ENCODE assay signal across 9 cellular contexts in genomic region chr6:2970753-2971419, GRCh38. TPM values are rescaled to one million over a fixed set of nuclear protein-coding genes. Genes with fewer than 3 reads are reported as not detected.
DNase-seq lines count a peak whose midpoint lies in the region; TF ChIP-seq lines count a peak whose summit lies in the region.
"Had no signal": no experiment of that assay in that cellular context is flagged by ENCODE, and none has a peak within 500 bp of the region (broad histone marks: within the 10 kb centered on the region; RNA-seq: fewer than 3 reads in every experiment).

No MANE protein-coding gene starts in this region.

- intact Hi-C loops in activated CD4-positive, alpha-beta memory T cell treated with anti-CD3 and anti-CD28 coated beads for 36 hours (cut with micrococcal nuclease) = loop anchor here (2.0 kb wide), 1 partner anchor 18 kb away; no protein-coding TSS in a partner anchor
- intact Hi-C loops in lower leg skin (cut with DNase I; ENCODE audit: low total_unique reads) = no loop called here

- peaks cover 5% of the 10 kb centered on the region for H3K27me3 Mint-ChIP-seq in activated CD4-positive, alpha-beta memory T cell treated with anti-CD3 and anti-CD28 coated beads for 36 hours

- CTCF ChIA-PET in activated CD4-positive, alpha-beta memory T cell treated with anti-CD3 and anti-CD28 coated beads for 36 hours (lab: Charles Lee) = interaction anchor here (1.0 to 1.3 kb wide), 4 partner anchors 19 to 124 kb away, joined by 3 to 9 read pairs (median 4); no protein-coding TSS in a partner anchor

- H3K9me2 ChIP-seq in Loucy (replicated peaks; ENCODE audit: low read depth, low read length) (no peaks in the 10 kb centered on the region), Karpas-422 (replicated peaks; ENCODE audit: insufficient read depth, low read length) (no peaks in the 10 kb centered on the region)

- peak overlapping the region; percentile 80 for H3K4me3 Mint-ChIP-seq in activated CD4-positive, alpha-beta memory T cell treated with anti-CD3 and anti-CD28 coated beads for 36 hours

- H3K36me3 ChIP-seq in Loucy (ENCODE audit: insufficient read depth, low read length) = no peaks in the 10 kb centered on the region
- no peaks in the 10 kb centered on the region for H3K36me3 ChIP-seq in Karpas-422 (ENCODE audit: insufficient read depth, low read length)

- H3K4me3 ChIP-seq in Loucy (ENCODE audit: low read length, poor library complexity, severe bottlenecking) = peak overlapping the region; percentile 78
- peak overlapping the region; percentile 22 for H3K4me3 ChIP-seq in lower leg skin (ENCODE audit: low read depth, poor library complexity, severe bottlenecking)
- H3K4me3 ChIP-seq in Karpas-422 (ENCODE audit: low read length) = no peak overlapping the region

- H3K27me3 ChIP-seq in Loucy (ENCODE audit: insufficient read depth, low read length, poor library complexity, severe bottlenecking) (no peaks in the 10 kb centered on the region), Karpas-422 (ENCODE audit: low read length) (no peaks in the 10 kb centered on the region)

- 0 out of 2 replicates have a peak, but pooled peaks cover 8% of the 10 kb centered on the region for H3K79me2 ChIP-seq in Loucy (ENCODE audit: insufficient read depth, low read length)
- H3K79me2 ChIP-seq in Karpas-422 (ENCODE audit: low read length) = no peaks in the 10 kb centered on the region

- peak; percentile 64 for DNase-seq in D341Med (ENCODE audit: low spot score)
- peak; percentile 68 for DNase-seq in activated CD4-positive, alpha-beta memory T cell treated with anti-CD3 and anti-CD28 coated beads for 36 hours
- peak; percentile 67 for DNase-seq in ecto neural progenitor cell (ENCODE audit: low spot score)
- peak in 1 of 2 donors; percentile 95 for DNase-seq in lower leg skin (ENCODE audit: low spot score in 2 of 2)
- peak; percentile 28 to 50 for DNase-seq in stimulated activated CD4-positive, alpha-beta T cell treated with anti-CD3 and anti-CD28 coated beads, Interleukin-2, amount 100 ng/mL, for 48 hours
- DNase-seq in GM19240 (ENCODE audit: insufficient read length, low spot score) = no peak
- DNase-seq in Karpas-422 = no peak

- peaks cover 35% of the 10 kb centered on the region for H3K4me1 Mint-ChIP-seq in activated CD4-positive, alpha-beta memory T cell treated with anti-CD3 and anti-CD28 coated beads for 36 hours (ENCODE audit: low read depth)

- peak overlapping the region; percentile 70 for H3K27ac Mint-ChIP-seq in activated CD4-positive, alpha-beta memory T cell treated with anti-CD3 and anti-CD28 coated beads for 36 hours

- H3K4me2 ChIP-seq in Loucy (ENCODE audit: low read depth, low read length, poor library complexity, severe bottlenecking) = peak overlapping the region; percentile 73
- no peak overlapping the region for H3K4me2 ChIP-seq in Karpas-422 (ENCODE audit: low read depth, low read length, poor library complexity, severe bottlenecking)
- H3K4me2 ChIP-seq: KMS-11 had no signal

- no peak for TF ChIP-seq POLR2A in lower leg skin (IDR thresholded peaks at IDR 0.05)

- H3K9me3 ChIP-seq in Loucy (ENCODE audit: insufficient read depth, low read depth, low read length) (no peaks in the 10 kb centered on the region; the same call in 1 of the 2 replicates), Karpas-422 (ENCODE audit: low read length) (no peaks in the 10 kb centered on the region)

- H3K9ac ChIP-seq in Loucy (ENCODE audit: low read depth, low read length, poor library complexity, severe bottlenecking) (peak overlapping the region; percentile 76), Karpas-422 (ENCODE audit: low read length) (no peak overlapping the region)
- H3K9ac ChIP-seq: KMS-11 had no signal

- 1 to 2% methylated on average over 43 to 53 of the region's 80 CpGs for WGBS in lower leg skin, 2 donors

- TF ChIP-seq CTCF in Loucy (conservative IDR thresholded peaks at IDR 0.05; ENCODE audit: low read length) = no peak
- TF ChIP-seq CTCF in lower leg skin (IDR thresholded peaks at IDR 0.05) = no peak

- H3F3A ChIP-seq in Loucy (ENCODE audit: low read depth) = 0 out of 2 replicates have a peak, but pooled peaks cover 4% of the 10 kb centered on the region

- POLR2A ChIA-PET in activated CD4-positive, alpha-beta memory T cell treated with anti-CD3 and anti-CD28 coated beads for 36 hours (lab: Charles Lee) = interaction anchor here (0.7 to 1.6 kb wide), 4 partner anchors 19 to 129 kb away, joined by 3 to 11 read pairs (median 4); partner anchors contain the start of gene SERPINB1

- no peak overlapping the region for H3K27ac ChIP-seq in Karpas-422 (ENCODE audit: low read length)
- H3K27ac ChIP-seq: KMS-11 had no signal

- H3K4me1 ChIP-seq in Loucy (ENCODE audit: insufficient read depth, low read length, poor library complexity, severe bottlenecking) (peaks cover 10% of the 10 kb centered on the region), Karpas-422 (ENCODE audit: low read length) (peaks cover 5% of the 10 kb centered on the region; the same call in 1 of the 2 replicates)

- no peaks in the 10 kb centered on the region for H3K9me3 Mint-ChIP-seq in activated CD4-positive, alpha-beta memory T cell treated with anti-CD3 and anti-CD28 coated beads for 36 hours

- H2AFZ ChIP-seq in Loucy (ENCODE audit: low read length) (peak overlapping the region; percentile 95; the same call in 1 of the 2 replicates), Karpas-422 (ENCODE audit: low read length) (no peak overlapping the region)

- H3K36me3 Mint-ChIP-seq in activated CD4-positive, alpha-beta memory T cell treated with anti-CD3 and anti-CD28 coated beads for 36 hours = no peaks in the 10 kb centered on the region

- H4K20me1 ChIP-seq in Loucy (ENCODE audit: insufficient read depth, low read length, poor library complexity, severe bottlenecking) (no peaks in the 10 kb centered on the region), Karpas-422 (ENCODE audit: insufficient read depth, low read depth, low read length) (no peaks in the 10 kb centered on the region)

RNA-seq across cellular contexts. Expression of gene SERPINB6, which starts 0.5 kb away (rescaled TPM):
- 10 to 100 TPM; 59.0 to 64.7 TPM for total RNA-seq in activated CD4-positive, alpha-beta memory T cell treated with anti-CD3 and anti-CD28 coated beads for 36 hours
- total RNA-seq in lower leg skin = 10 to 100 TPM; 21.2 to 37.0 (median 35.6) TPM
- total RNA-seq in Karpas-422 (2014; rRNA removed; shearing (Covaris generic); ENCODE audit: low replicate concordance) = not detected in 2 replicates

RNA-seq across cellular contexts. Expression of gene NQO2, which starts 28.8 kb away (rescaled TPM):
- 10 to 100 TPM; 36.1 to 38.9 TPM for total RNA-seq in activated CD4-positive, alpha-beta memory T cell treated with anti-CD3 and anti-CD28 coated beads for 36 hours
- total RNA-seq in lower leg skin = 10 to 100 TPM; 24.4 to 40.5 (median 36.7) TPM
- total RNA-seq in Karpas-422 (2014; rRNA removed; shearing (Covaris generic); ENCODE audit: low replicate concordance) = 5.5 and 9.1 TPM in 2 replicates

Comparison
In these comparisons a context has a peak if more than half of its experiments do, and no peak if none do; other contexts are left out.
1. DNase-seq: peak in D341Med (single experiment), activated CD4-positive, alpha-beta memory T cell treated with anti-CD3 and anti-CD28 coated beads for 36 hours (single experiment), ecto neural progenitor cell (single experiment) and stimulated activated CD4-positive, alpha-beta T cell treated with anti-CD3 and anti-CD28 coated beads, Interleukin-2, amount 100 ng/mL, for 48 hours (2 of 2); none in GM19240 (single experiment) and Karpas-422 (single experiment).
2. RNA of gene SERPINB6, which starts 0.5 kb away (total RNA-seq): 59.0 to 64.7 TPM in activated CD4-positive, alpha-beta memory T cell treated with anti-CD3 and anti-CD28 coated beads for 36 hours and 21.2 to 37.0 TPM in lower leg skin; not detected in Karpas-422; every median in the first group is over 10 times any median in the second.